14 cellular contexts compared by ENCODE assay signal in genomic region chr1:195218428-195219212, GRCh38.
DNase-seq lines count a peak whose midpoint lies in the region; ATAC-seq and TF ChIP-seq lines count a peak whose summit lies in the region.
"Had no signal": no experiment of that assay in that cellular context is flagged by ENCODE, and none has a peak within 500 bp of the region (broad histone marks: within the 10 kb centered on the region; RNA-seq: fewer than 3 reads in every experiment).

No MANE protein-coding gene starts in this region.

- no peaks in the 10 kb centered on the region for H3K27me3 ChIP-seq in endodermal cell (ENCODE audit: control insufficient read depth, insufficient read depth, low read length, poor library complexity, severe bottlenecking)
- H3K27me3 ChIP-seq: BLaER1 treated with 17β-estradiol and CSF1 and Interleukin-3, amounts not matched to agents 10 nM and 100 nM had no signal

- H3K9me3 Mint-ChIP-seq in endodermal cell (peaks cover 4% of the 10 kb centered on the region), endothelial cell (ENCODE audit: unreplicated experiment) (no peaks in the 10 kb centered on the region)

- H3K4me3 Mint-ChIP-seq in endodermal cell (no peak overlapping the region), endothelial cell (ENCODE audit: unreplicated experiment) (no peak overlapping the region)
- H3K4me3 Mint-ChIP-seq: CD4-positive, CD25-positive, alpha-beta regulatory T cell; GM23338; H9 had no signal

- CTCF ChIA-PET in HEK293T (lab: Yijun Ruan, JAX), result no interaction called here

- no peaks in the 10 kb centered on the region for H3K36me3 ChIP-seq in endodermal cell (ENCODE audit: control insufficient read depth, insufficient read depth, low read length)
- H3K36me3 ChIP-seq: BLaER1 treated with 17β-estradiol and CSF1 and Interleukin-3, amounts not matched to agents 10 nM and 100 nM had no signal

- no peak overlapping the region for H3K9ac ChIP-seq in endodermal cell (ENCODE audit: extremely low read depth, low read length, poor library complexity, severe bottlenecking)
- H3K9ac ChIP-seq: BLaER1 treated with 17β-estradiol and CSF1 and Interleukin-3, amounts not matched to agents 10 nM and 100 nM had no signal

- TF ChIP-seq CTCF in endodermal cell (conservative IDR thresholded peaks at IDR 0.05) (no peak), omental fat pad (IDR thresholded peaks at IDR 0.05) (no peak), endothelial cell (IDR thresholded peaks at IDR 0.05; ENCODE audit: unreplicated experiment) (no peak)

- ATAC-seq in left ventricle myocardium superior (no peak), left cardiac atrium (no peak), omental fat pad (ENCODE audit: low FRiP score) (peak; percentile 37)
- ATAC-seq: GM23338 had no signal

- H3K27me3 Mint-ChIP-seq in endodermal cell (ENCODE audit: insufficient read depth), result no peaks in the 10 kb centered on the region
- H3K27me3 Mint-ChIP-seq in endothelial cell (ENCODE audit: unreplicated experiment), result no peaks in the 10 kb centered on the region
- H3K27me3 Mint-ChIP-seq: CD4-positive, CD25-positive, alpha-beta regulatory T cell had no signal

- intact Hi-C loops in left ventricle myocardium superior (cut with micrococcal nuclease) (no loop called here), left cardiac atrium (cut with DNase I) (no loop called here)

- H3K4me3 ChIP-seq in endodermal cell (ENCODE audit: low read length), result no peak overlapping the region
- H3K4me3 ChIP-seq: BLaER1 treated with 17β-estradiol and CSF1 and Interleukin-3, amounts not matched to agents 10 nM and 100 nM; GM23338 had no signal

- peak; percentile 18 for DNase-seq in left ventricle myocardium superior
- DNase-seq in left cardiac atrium, result no peak
- DNase-seq in endodermal cell, result peak; percentile 38
- DNase-seq in omental fat pad (ENCODE audit: low spot score), result no peak
- no peak for DNase-seq in NCI-H2171 treated with DMSO at 0.1 percent for 48 hours (lab: John Stamatoyannopoulos, UW)
- no peak for DNase-seq in endothelial cell (ENCODE audit: low spot score)
- DNase-seq in SK-N-DZ (ENCODE audit: low spot score), result no peak
- no peak for DNase-seq in HEK293T (ENCODE audit: extremely low spot score)
- DNase-seq: ACHN; CD4-positive, CD25-positive, alpha-beta regulatory T cell; DMS 273 treated with DMSO at 0.1 percent for 48 hours; H9 had no signal

- H3K4me1 ChIP-seq in endodermal cell (ENCODE audit: control insufficient read depth, insufficient read depth, low read length), result no peaks in the 10 kb centered on the region
- H3K4me1 ChIP-seq: BLaER1 treated with 17β-estradiol and CSF1 and Interleukin-3, amounts not matched to agents 10 nM and 100 nM had no signal

- POLR2A ChIA-PET in HEK293T (lab: Yijun Ruan, JAX), result no interaction called here

- H3K27ac Mint-ChIP-seq in endodermal cell, result no peak overlapping the region
- no peak overlapping the region for H3K27ac Mint-ChIP-seq in endothelial cell (ENCODE audit: unreplicated experiment)
- H3K27ac Mint-ChIP-seq: CD4-positive, CD25-positive, alpha-beta regulatory T cell; GM23338; H9 had no signal

- no peak overlapping the region for H3K27ac ChIP-seq in endodermal cell (ENCODE audit: low read depth, low read length)
- H3K27ac ChIP-seq: BLaER1 treated with 17β-estradiol and CSF1 and Interleukin-3, amounts not matched to agents 10 nM and 100 nM had no signal

- H3K4me1 Mint-ChIP-seq in endodermal cell (no peaks in the 10 kb centered on the region), endothelial cell (ENCODE audit: unreplicated experiment) (no peaks in the 10 kb centered on the region)
- H3K4me1 Mint-ChIP-seq: CD4-positive, CD25-positive, alpha-beta regulatory T cell; GM23338; H9 had no signal

- 92 to 100% methylated on average over 3 to 22 of the region's 22 CpGs for WGBS in endodermal cell (ENCODE audit: insufficient coverage in 1 of 2, insufficient read length in 1 of 2), 2 experiments

- H3K36me3 Mint-ChIP-seq in endodermal cell (ENCODE audit: low read depth) (no peaks in the 10 kb centered on the region), endothelial cell (ENCODE audit: low read depth, unreplicated experiment) (no peaks in the 10 kb centered on the region)
- H3K36me3 Mint-ChIP-seq: CD4-positive, CD25-positive, alpha-beta regulatory T cell had no signal

- H3K9me3 ChIP-seq in endodermal cell (ENCODE audit: control insufficient read depth, low read length), result no peaks in the 10 kb centered on the region

TF ChIP-seq in HEK293T, 16 proteins besides CTCF, POLR2A, EP300 and RAD21:
- TF ChIP-seq SP1 (IDR thresholded peaks at IDR 0.05), result no peak
- no peak for TF ChIP-seq ZNF384 (IDR thresholded peaks at IDR 0.05)
- no peak for TF ChIP-seq LEF1 (IDR thresholded peaks at IDR 0.05; ENCODE audit: borderline replicate concordance)
- no peak for TF ChIP-seq FOXM1 (IDR thresholded peaks at IDR 0.05; ENCODE audit: borderline replicate concordance)
- no peak for TF ChIP-seq ARNT (IDR thresholded peaks at IDR 0.05)
- TF ChIP-seq SUZ12 (IDR thresholded peaks at IDR 0.05), result no peak
- TF ChIP-seq FOXK2 (IDR thresholded peaks at IDR 0.05), result no peak
- no peak for TF ChIP-seq HDGF (IDR thresholded peaks at IDR 0.05; ENCODE audit: borderline replicate concordance)
- TF ChIP-seq BHLHE40 (IDR thresholded peaks at IDR 0.05; ENCODE audit: borderline replicate concordance), result no peak
- TF ChIP-seq ELF4 (IDR thresholded peaks at IDR 0.05), result no peak
- TF ChIP-seq NFRKB (IDR thresholded peaks at IDR 0.05), result no peak
- no peak for TF ChIP-seq TARDBP (IDR thresholded peaks at IDR 0.05)
- no peak for TF ChIP-seq FOXA1 (IDR thresholded peaks at IDR 0.05)
- TF ChIP-seq L3MBTL2 (conservative IDR thresholded peaks at IDR 0.05), result no peak
- no peak for TF ChIP-seq CTBP1 (IDR thresholded peaks at IDR 0.05; ENCODE audit: borderline replicate concordance)
- TF ChIP-seq PKNOX1 (IDR thresholded peaks at IDR 0.05), result no peak

Comparison
In these comparisons a context has a peak if more than half of its experiments do, and no peak if none do; other contexts are left out.
1. DNase-seq: peak in left ventricle myocardium superior (single experiment) and endodermal cell (single experiment); none in left cardiac atrium (single experiment), omental fat pad (single experiment), NCI-H2171 treated with DMSO at 0.1 percent for 48 hours (single experiment), endothelial cell (single experiment), SK-N-DZ (single experiment) and HEK293T (single experiment).